28 cellular contexts compared by ENCODE assay signal in the genomic region with DNA sequence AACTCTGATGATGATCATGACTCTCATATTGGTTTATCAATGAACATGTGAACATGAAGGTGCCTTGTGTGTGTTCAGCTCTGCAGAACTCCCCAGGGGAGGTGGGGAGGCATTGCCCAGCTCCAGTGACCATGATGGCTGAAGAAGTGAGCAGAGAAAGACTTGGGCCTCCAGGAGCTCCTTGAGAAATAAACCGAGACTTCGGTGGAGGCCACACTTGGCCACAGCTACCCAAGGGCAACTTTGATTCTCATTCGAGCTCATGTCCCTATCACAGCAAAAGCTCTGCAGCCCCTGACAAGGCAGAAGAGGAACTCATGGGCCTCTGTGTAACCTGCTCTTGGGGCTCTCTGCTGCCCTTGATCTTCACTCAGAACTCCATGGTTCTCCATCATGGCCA. TPM values are rescaled to one million over a fixed set of nuclear protein-coding genes. Genes with fewer than 3 reads are reported as not detected.
"Had no signal": no experiment of that assay in that cellular context is flagged by ENCODE, and none has a peak within 500 bp of the region (broad histone marks: within the 10 kb centered on the region; RNA-seq: fewer than 3 reads in every experiment).

No MANE protein-coding gene starts in this region.

- DNase-seq: activated CD4-positive, alpha-beta memory T cell treated with anti-CD3 and anti-CD28 coated beads for 36 hours; activated CD4-positive, alpha-beta T cell treated with anti-CD3 and anti-CD28 coated beads for 36 hours; activated CD4-positive, alpha-beta T cell treated with anti-CD3 and anti-CD28 coated beads, Interleukin-2, amount 10 ng/mL, durations not matched to agents 24 days and 14 days; activated CD4-positive, CD25-positive, alpha-beta regulatory T cell; activated CD4-positive, CD25-positive, alpha-beta regulatory T cell treated with anti-CD3 and anti-CD28 coated beads, Interleukin-2, amount 50 U/mL, for 72 hours; activated CD8-positive, alpha-beta memory T cell treated with anti-CD3 and anti-CD28 coated beads, Interleukin-2, amount 10 ng/mL, durations not matched to agents 7 days and 5 days; activated CD8-positive, alpha-beta T cell treated with anti-CD3 and anti-CD28 coated beads, Interleukin-2, amount 10 ng/mL, durations not matched to agents 7 days and 5 days; activated effector memory CD4-positive, alpha-beta T cell treated with Interleukin-2 at 50 U/mL for 16 hours; activated gamma-delta T cell treated with Interleukin-2 at 50 U/mL for 16 hours; activated naive CD4-positive, alpha-beta T cell treated with anti-CD3 and anti-CD28 coated beads, Interleukin-2, amount 50 U/mL, for 16 hours; activated naive CD4-positive, alpha-beta T cell treated with Interleukin-2 at 50 U/mL for 16 hours; activated T-cell treated with anti-CD3 and anti-CD28 coated beads, Interleukin-2, amount 50 U/mL, for 4 hours; amniotic stem cell; anterior cingulate cortex; brain microvascular endothelial cell; cortex of kidney; dermis blood vessel endothelial cell; effector CD8-positive, alpha-beta T cell; foreskin fibroblast; T-helper 2 cell had no signal

- FAIRE-seq: astrocyte, frontal cortex had no signal

- ATAC-seq: activated CD4-positive, alpha-beta T cell treated with anti-CD3 and anti-CD28 coated beads for 36 hours; activated CD8-positive, alpha-beta memory T cell treated with anti-CD3 and anti-CD28 coated beads, Interleukin-2, amount 10 ng/mL, durations not matched to agents 7 days and 5 days; activated CD8-positive, alpha-beta T cell treated with anti-CD3 and anti-CD28 coated beads, Interleukin-2, amount 10 ng/mL, durations not matched to agents 7 days and 5 days; activated T-cell treated with anti-CD3 and anti-CD28 coated beads, Interleukin-2, amount 50 U/mL, for 4 hours; activated T-helper 17 cell treated with anti-CD3 and anti-CD28 coated beads, Interleukin-2, amount 50 U/mL, for 72 hours; esophagus mucosa had no signal

RNA-seq across cellular contexts. Expression of a gene that starts 44.1 kb away (rescaled TPM):
- total RNA-seq: activated CD4-positive, alpha-beta memory T cell treated with anti-CD3 and anti-CD28 coated beads for 36 hours; activated CD4-positive, alpha-beta T cell treated with anti-CD3 and anti-CD28 coated beads for 36 hours; activated CD4-positive, alpha-beta T cell treated with anti-CD3 and anti-CD28 coated beads, Interleukin-2, amount 10 ng/mL, durations not matched to agents 24 days and 14 days; activated CD8-positive, alpha-beta memory T cell treated with anti-CD3 and anti-CD28 coated beads for 36 hours; activated CD8-positive, alpha-beta memory T cell treated with anti-CD3 and anti-CD28 coated beads, Interleukin-2, amount 10 ng/mL, durations not matched to agents 7 days and 5 days; activated CD8-positive, alpha-beta T cell treated with anti-CD3 and anti-CD28 coated beads, Interleukin-2, amount 10 ng/mL, durations not matched to agents 7 days and 5 days; activated T-cell treated with anti-CD3 and anti-CD28 coated beads, Interleukin-2, amount 50 U/mL, for 4 hours; activated T-helper 17 cell treated with anti-CD3 and anti-CD28 coated beads, Interleukin-2, amount 50 U/mL, for 72 hours; bronchial epithelial cell; dermis blood vessel endothelial cell; epithelial cell of proximal tubule; T-helper 1 cell treated with Interleukin-12 subunit alpha and Interleukin-12 subunit beta and Interleukin-4 antibody, amounts not matched to agents 30 ng/mL and 1 ng/mL, for 36 hours had no signal
